Comparison of ENCODE assay signal across 19 cellular contexts in genomic region chr2:20484034-20484617, GRCh38. TPM values are rescaled to one million over a fixed set of nuclear protein-coding genes. Genes with fewer than 3 reads are reported as not detected.
DNase-seq lines count a peak whose midpoint lies in the region; ATAC-seq and TF ChIP-seq lines count a peak whose summit lies in the region.
"Had no signal": no experiment of that assay in that cellular context is flagged by ENCODE, and none has a peak within 500 bp of the region (broad histone marks: within the 10 kb centered on the region; RNA-seq: fewer than 3 reads in every experiment).

No MANE protein-coding gene starts in this region.

- H3K4me3 ChIP-seq in adipocyte (ENCODE audit: low read length), result no peak overlapping the region
- no peak overlapping the region for H3K4me3 ChIP-seq in ovary
- H3K4me3 ChIP-seq in tibial nerve, result no peak overlapping the region
- H3K4me3 ChIP-seq: hepatocyte, lung, MG63 had no signal

- WGBS in ovary, 3 donors, result 92 to 98% (median 98%) methylated on average over 6 of the region's 6 CpGs
- WGBS in tibial nerve, 2 donors, result 95 to 98% methylated on average over 5 to 6 of the region's 6 CpGs

- TF ChIP-seq POLR2A in ovary (IDR thresholded peaks at IDR 0.05) (no peak), tibial nerve (IDR thresholded peaks at IDR 0.05) (no peak)

- intact Hi-C loops in ovary (cut with DNase I), result no loop called here

- H3K27ac ChIP-seq in ovary, result peak overlapping the region; percentile 13 to 63
- peak overlapping the region; percentile 63 to 91 (median 79) for H3K27ac ChIP-seq in tibial nerve
- H3K27ac ChIP-seq: hepatocyte, neutrophil, WERI-Rb-1 had no signal

- H3K36me3 ChIP-seq in adipocyte (ENCODE audit: control insufficient read depth, insufficient read depth, low read length, severe bottlenecking) (no peaks in the 10 kb centered on the region), ovary (no peaks in the 10 kb centered on the region), tibial nerve (no peaks in the 10 kb centered on the region)
- H3K36me3 ChIP-seq: MG63, neutrophil, WERI-Rb-1 had no signal

- TF ChIP-seq CTCF in ovary (IDR thresholded peaks at IDR 0.05) (no peak), tibial nerve (IDR thresholded peaks at IDR 0.05) (no peak), GM13976 (IDR thresholded peaks at IDR 0.05; ENCODE audit: borderline replicate concordance, control extremely low read depth, extremely low read depth, insufficient read depth, missing control alignments) (no peak)

- H3K27me3 ChIP-seq in adipocyte (replicated peaks; ENCODE audit: control insufficient read depth, insufficient read depth, low read length) (no peaks in the 10 kb centered on the region), ovary (no peaks in the 10 kb centered on the region), tibial nerve (no peaks in the 10 kb centered on the region)
- H3K27me3 ChIP-seq: hepatocyte, MG63, neutrophil had no signal

- TF ChIP-seq EP300 in ovary (IDR thresholded peaks at IDR 0.05), result no peak
- no peak for TF ChIP-seq EP300 in tibial nerve (IDR thresholded peaks at IDR 0.05)

- H3K9me3 ChIP-seq in adipocyte (ENCODE audit: control insufficient read depth, low read length) (no peaks in the 10 kb centered on the region), ovary (no peaks in the 10 kb centered on the region), tibial nerve (no peaks in the 10 kb centered on the region)
- H3K9me3 ChIP-seq: MG63, neutrophil had no signal

- H3K9ac ChIP-seq in adipocyte (ENCODE audit: low read length), result peak overlapping the region; percentile 77

- no peak for ATAC-seq in HG03460 (IDR thresholded peaks at IDR 0.05; ENCODE audit: unreplicated experiment)
- ATAC-seq: SK-N-SH treated with all-trans-retinoic acid at 6 μM for 48 hours had no signal

- no peak for DNase-seq in adipocyte (ENCODE audit: low read depth)
- DNase-seq in ecto neural progenitor cell (ENCODE audit: low spot score), result peak; percentile 32
- DNase-seq in ovary, result no peak
- no peak for DNase-seq in tibial nerve (ENCODE audit: low spot score in 2 of 2)
- no peak for DNase-seq in NCI-H1417 (lab: John Stamatoyannopoulos, UW)
- DNase-seq in GM13976 (ENCODE audit: low spot score), result no peak
- DNase-seq: activated CD4-positive, alpha-beta T cell treated with anti-CD3 and anti-CD28 coated beads, Interleukin-2, amount 50 U/mL, for 1 hour; activated gamma-delta T cell; CD4-positive, CD25-positive, alpha-beta regulatory T cell; IMR-90; MG63; NCI-H526 treated with DMSO at 0.1 percent for 48 hours; stimulated activated CD4-positive, alpha-beta T cell treated with anti-CD3 and anti-CD28 coated beads, Interleukin-12 subunit alpha, Interleukin-12 subunit beta, amount 100 ng/mL, for 4 hours; WERI-Rb-1 had no signal

- in situ Hi-C loops in GM13976 (cut with MboI; ENCODE audit: low sequenced_read_pairs, unreplicated experiment), result no loop called here

- H3K4me1 ChIP-seq in adipocyte (ENCODE audit: control insufficient read depth, insufficient read depth, low read length) (peaks cover 33% of the 10 kb centered on the region), ovary (ENCODE audit: insufficient read depth) (peaks cover 11% of the 10 kb centered on the region), tibial nerve (peaks cover 0 to 66% (median 28%) of the 10 kb centered on the region in 4 donors)

RNA-seq across cellular contexts. Expression of gene RHOB, which starts 37.3 kb away (rescaled TPM):
- total RNA-seq in ovary, result 1,000 to 10,000 TPM in 2 of 7 donors, 100 to 1,000 TPM in 5; 315 to 1,363 (median 467) TPM
- 100 to 1,000 TPM; 200 to 275 TPM for polyA plus RNA-seq in ovary
- total RNA-seq in tibial nerve, result 1,000 to 10,000 TPM; 1,356 to 1,875 (median 1,699) TPM
